ENCODE assay signal across 2 cellular contexts in the genomic region with DNA sequence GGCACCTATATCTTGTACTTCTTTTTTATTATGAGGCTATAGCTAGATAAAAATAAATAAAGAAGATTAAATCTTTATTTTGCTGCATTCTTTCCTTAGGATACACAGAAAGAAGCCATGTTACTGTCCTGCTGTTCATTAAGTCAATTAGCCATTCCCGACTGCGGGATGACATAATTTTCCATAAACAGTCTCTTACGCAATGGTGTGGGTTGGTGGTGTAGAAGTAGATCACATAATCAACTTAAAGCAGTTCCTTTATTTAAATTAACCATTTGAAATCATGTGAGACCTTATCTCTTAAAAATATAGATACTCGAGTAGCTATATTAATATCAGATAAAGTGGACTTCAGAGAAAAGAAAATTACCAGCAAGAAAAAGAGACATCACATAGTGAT.
A peak's percentile ranks its signal among the peaks of the same experiment; 100 is the strongest.
TF ChIP-seq lines count a peak whose summit lies in the region.

No MANE protein-coding gene starts in this region.

TF ChIP-seq in IMR-90, 13 proteins besides CTCF, POLR2A, EP300 and RAD21:
- peak; percentile 92 for TF ChIP-seq CEBPB (IDR thresholded peaks at IDR 0.05; ENCODE audit: low read depth, low read length)
- no peak for TF ChIP-seq NFE2L2 (IDR thresholded peaks at IDR 0.05; ENCODE audit: low read depth, low read length)

TF ChIP-seq in K562, 482 proteins besides CTCF, POLR2A, EP300 and RAD21:
- TF ChIP-seq HNRNPK (IDR thresholded peaks at IDR 0.05; ENCODE audit: low read depth, low read length, poor library complexity, severe bottlenecking) (no peak), TBL1XR1 (IDR thresholded peaks at IDR 0.05; ENCODE audit: low read length in 2 of 2) (no peak), RHOXF2B (CRISPR knock-in tag; conservative IDR thresholded peaks at IDR 0.05) (no peak), MEF2A (IDR thresholded peaks at IDR 0.05; ENCODE audit: control insufficient read depth, low read depth, low read length) (peak; percentile 65), ZNF140 (CRISPR knock-in tag; IDR thresholded peaks at IDR 0.05) (no peak), CEBPB (tag; IDR thresholded peaks at IDR 0.05) (peak; percentile 88), ZBTB1 (CRISPR knock-in tag; IDR thresholded peaks at IDR 0.05; ENCODE audit: borderline replicate concordance, low read depth) (no peak), CEBPG (CRISPR knock-in tag; IDR thresholded peaks at IDR 0.05) (peak; percentile 60), CEBPG (tag; conservative IDR thresholded peaks at IDR 0.05 in 1 of 2, IDR thresholded peaks at IDR 0.05 in 1 of 2) (peak; percentile 71 to 81), LARP7 (IDR thresholded peaks at IDR 0.05) (no peak), ZNF431 (CRISPR knock-in tag; IDR thresholded peaks at IDR 0.05) (no peak), IRF2 (CRISPR knock-in tag; IDR thresholded peaks at IDR 0.05) (no peak)
- TF ChIP-seq, protein P1, sequence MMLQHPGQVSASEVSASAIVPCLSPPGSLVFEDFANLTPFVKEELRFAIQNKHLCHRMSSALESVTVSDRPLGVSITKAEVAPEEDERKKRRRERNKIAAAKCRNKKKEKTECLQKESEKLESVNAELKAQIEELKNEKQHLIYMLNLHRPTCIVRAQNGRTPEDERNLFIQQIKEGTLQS (IDR thresholded peaks at IDR 0.05) = peak; percentile 22; the same call in 1 of the 2 replicates
- TF ChIP-seq, protein P1 (CRISPR knock-in tag; conservative IDR thresholded peaks at IDR 0.05) = no peak
- TF ChIP-seq, protein P2, sequence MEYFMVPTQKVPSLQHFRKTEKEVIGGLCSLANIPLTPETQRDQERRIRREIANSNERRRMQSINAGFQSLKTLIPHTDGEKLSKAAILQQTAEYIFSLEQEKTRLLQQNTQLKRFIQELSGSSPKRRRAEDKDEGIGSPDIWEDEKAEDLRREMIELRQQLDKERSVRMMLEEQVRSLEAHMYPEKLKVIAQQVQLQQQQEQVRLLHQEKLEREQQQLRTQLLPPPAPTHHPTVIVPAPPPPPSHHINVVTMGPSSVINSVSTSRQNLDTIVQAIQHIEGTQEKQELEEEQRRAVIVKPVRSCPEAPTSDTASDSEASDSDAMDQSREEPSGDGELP (CRISPR knock-in tag; IDR thresholded peaks at IDR 0.05; ENCODE audit: borderline replicate concordance) = no peak
- TF ChIP-seq, protein P3, sequence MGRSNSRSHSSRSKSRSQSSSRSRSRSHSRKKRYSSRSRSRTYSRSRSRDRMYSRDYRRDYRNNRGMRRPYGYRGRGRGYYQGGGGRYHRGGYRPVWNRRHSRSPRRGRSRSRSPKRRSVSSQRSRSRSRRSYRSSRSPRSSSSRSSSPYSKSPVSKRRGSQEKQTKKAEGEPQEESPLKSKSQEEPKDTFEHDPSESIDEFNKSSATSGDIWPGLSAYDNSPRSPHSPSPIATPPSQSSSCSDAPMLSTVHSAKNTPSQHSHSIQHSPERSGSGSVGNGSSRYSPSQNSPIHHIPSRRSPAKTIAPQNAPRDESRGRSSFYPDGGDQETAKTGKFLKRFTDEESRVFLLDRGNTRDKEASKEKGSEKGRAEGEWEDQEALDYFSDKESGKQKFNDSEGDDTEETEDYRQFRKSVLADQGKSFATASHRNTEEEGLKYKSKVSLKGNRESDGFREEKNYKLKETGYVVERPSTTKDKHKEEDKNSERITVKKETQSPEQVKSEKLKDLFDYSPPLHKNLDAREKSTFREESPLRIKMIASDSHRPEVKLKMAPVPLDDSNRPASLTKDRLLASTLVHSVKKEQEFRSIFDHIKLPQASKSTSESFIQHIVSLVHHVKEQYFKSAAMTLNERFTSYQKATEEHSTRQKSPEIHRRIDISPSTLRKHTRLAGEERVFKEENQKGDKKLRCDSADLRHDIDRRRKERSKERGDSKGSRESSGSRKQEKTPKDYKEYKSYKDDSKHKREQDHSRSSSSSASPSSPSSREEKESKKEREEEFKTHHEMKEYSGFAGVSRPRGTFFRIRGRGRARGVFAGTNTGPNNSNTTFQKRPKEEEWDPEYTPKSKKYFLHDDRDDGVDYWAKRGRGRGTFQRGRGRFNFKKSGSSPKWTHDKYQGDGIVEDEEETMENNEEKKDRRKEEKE (IDR thresholded peaks at IDR 0.05; ENCODE audit: borderline replicate concordance in 1 of 2, control insufficient read depth in 1 of 2, low read depth in 2 of 2, low read length in 1 of 2) = no peak
- TF ChIP-seq, protein P4, sequence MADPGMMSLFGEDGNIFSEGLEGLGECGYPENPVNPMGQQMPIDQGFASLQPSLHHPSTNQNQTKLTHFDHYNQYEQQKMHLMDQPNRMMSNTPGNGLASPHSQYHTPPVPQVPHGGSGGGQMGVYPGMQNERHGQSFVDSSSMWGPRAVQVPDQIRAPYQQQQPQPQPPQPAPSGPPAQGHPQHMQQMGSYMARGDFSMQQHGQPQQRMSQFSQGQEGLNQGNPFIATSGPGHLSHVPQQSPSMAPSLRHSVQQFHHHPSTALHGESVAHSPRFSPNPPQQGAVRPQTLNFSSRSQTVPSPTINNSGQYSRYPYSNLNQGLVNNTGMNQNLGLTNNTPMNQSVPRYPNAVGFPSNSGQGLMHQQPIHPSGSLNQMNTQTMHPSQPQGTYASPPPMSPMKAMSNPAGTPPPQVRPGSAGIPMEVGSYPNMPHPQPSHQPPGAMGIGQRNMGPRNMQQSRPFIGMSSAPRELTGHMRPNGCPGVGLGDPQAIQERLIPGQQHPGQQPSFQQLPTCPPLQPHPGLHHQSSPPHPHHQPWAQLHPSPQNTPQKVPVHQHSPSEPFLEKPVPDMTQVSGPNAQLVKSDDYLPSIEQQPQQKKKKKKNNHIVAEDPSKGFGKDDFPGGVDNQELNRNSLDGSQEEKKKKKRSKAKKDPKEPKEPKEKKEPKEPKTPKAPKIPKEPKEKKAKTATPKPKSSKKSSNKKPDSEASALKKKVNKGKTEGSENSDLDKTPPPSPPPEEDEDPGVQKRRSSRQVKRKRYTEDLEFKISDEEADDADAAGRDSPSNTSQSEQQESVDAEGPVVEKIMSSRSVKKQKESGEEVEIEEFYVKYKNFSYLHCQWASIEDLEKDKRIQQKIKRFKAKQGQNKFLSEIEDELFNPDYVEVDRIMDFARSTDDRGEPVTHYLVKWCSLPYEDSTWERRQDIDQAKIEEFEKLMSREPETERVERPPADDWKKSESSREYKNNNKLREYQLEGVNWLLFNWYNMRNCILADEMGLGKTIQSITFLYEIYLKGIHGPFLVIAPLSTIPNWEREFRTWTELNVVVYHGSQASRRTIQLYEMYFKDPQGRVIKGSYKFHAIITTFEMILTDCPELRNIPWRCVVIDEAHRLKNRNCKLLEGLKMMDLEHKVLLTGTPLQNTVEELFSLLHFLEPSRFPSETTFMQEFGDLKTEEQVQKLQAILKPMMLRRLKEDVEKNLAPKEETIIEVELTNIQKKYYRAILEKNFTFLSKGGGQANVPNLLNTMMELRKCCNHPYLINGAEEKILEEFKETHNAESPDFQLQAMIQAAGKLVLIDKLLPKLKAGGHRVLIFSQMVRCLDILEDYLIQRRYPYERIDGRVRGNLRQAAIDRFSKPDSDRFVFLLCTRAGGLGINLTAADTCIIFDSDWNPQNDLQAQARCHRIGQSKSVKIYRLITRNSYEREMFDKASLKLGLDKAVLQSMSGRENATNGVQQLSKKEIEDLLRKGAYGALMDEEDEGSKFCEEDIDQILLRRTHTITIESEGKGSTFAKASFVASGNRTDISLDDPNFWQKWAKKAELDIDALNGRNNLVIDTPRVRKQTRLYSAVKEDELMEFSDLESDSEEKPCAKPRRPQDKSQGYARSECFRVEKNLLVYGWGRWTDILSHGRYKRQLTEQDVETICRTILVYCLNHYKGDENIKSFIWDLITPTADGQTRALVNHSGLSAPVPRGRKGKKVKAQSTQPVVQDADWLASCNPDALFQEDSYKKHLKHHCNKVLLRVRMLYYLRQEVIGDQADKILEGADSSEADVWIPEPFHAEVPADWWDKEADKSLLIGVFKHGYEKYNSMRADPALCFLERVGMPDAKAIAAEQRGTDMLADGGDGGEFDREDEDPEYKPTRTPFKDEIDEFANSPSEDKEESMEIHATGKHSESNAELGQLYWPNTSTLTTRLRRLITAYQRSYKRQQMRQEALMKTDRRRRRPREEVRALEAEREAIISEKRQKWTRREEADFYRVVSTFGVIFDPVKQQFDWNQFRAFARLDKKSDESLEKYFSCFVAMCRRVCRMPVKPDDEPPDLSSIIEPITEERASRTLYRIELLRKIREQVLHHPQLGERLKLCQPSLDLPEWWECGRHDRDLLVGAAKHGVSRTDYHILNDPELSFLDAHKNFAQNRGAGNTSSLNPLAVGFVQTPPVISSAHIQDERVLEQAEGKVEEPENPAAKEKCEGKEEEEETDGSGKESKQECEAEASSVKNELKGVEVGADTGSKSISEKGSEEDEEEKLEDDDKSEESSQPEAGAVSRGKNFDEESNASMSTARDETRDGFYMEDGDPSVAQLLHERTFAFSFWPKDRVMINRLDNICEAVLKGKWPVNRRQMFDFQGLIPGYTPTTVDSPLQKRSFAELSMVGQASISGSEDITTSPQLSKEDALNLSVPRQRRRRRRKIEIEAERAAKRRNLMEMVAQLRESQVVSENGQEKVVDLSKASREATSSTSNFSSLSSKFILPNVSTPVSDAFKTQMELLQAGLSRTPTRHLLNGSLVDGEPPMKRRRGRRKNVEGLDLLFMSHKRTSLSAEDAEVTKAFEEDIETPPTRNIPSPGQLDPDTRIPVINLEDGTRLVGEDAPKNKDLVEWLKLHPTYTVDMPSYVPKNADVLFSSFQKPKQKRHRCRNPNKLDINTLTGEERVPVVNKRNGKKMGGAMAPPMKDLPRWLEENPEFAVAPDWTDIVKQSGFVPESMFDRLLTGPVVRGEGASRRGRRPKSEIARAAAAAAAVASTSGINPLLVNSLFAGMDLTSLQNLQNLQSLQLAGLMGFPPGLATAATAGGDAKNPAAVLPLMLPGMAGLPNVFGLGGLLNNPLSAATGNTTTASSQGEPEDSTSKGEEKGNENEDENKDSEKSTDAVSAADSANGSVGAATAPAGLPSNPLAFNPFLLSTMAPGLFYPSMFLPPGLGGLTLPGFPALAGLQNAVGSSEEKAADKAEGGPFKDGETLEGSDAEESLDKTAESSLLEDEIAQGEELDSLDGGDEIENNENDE (IDR thresholded peaks at IDR 0.05; ENCODE audit: low read depth, low read length) = no peak
